ENCODE assay signal across 15 cellular contexts in genomic region chr9:123365287-123365880, GRCh38. TPM values are rescaled to one million over a fixed set of nuclear protein-coding genes. Genes with fewer than 3 reads are reported as not detected.
DNase-seq lines count a peak whose midpoint lies in the region; ATAC-seq and TF ChIP-seq lines count a peak whose summit lies in the region.
"Had no signal": no experiment of that assay in that cellular context is flagged by ENCODE, and none has a peak within 500 bp of the region (broad histone marks: within the 10 kb centered on the region; RNA-seq: fewer than 3 reads in every experiment).

No MANE protein-coding gene starts in this region.

- H3K36me3 Mint-ChIP-seq in Caco-2 (ENCODE audit: insufficient read depth, unreplicated experiment): peaks cover under 1% of the 10 kb centered on the region
- H3K36me3 Mint-ChIP-seq in HFFc6 (ENCODE audit: low read depth): no peaks in the 10 kb centered on the region
- H3K36me3 Mint-ChIP-seq: activated naive CD4-positive, alpha-beta T cell treated with anti-CD3 and anti-CD28 coated beads, Interleukin-2, amount 50 U/mL, for 72 hours had no signal

- in situ Hi-C loops in astrocyte of the cerebellum (cut with HindIII; ENCODE audit: low sequenced_read_pairs): no loop called here

- H3K9me3 Mint-ChIP-seq in Caco-2 (ENCODE audit: unreplicated experiment) (no peaks in the 10 kb centered on the region), HFFc6 (no peaks in the 10 kb centered on the region)
- H3K9me3 Mint-ChIP-seq: activated naive CD4-positive, alpha-beta T cell treated with anti-CD3 and anti-CD28 coated beads, Interleukin-2, amount 50 U/mL, for 72 hours had no signal

- H3K27me3 ChIP-seq in Caco-2 (replicated peaks; ENCODE audit: control insufficient read depth, insufficient read depth, low read length) (no peaks in the 10 kb centered on the region), upper lobe of left lung (no peaks in the 10 kb centered on the region)

- H3K27me3 Mint-ChIP-seq in Caco-2 (ENCODE audit: insufficient read depth, unreplicated experiment) (no peaks in the 10 kb centered on the region), HFFc6 (ENCODE audit: insufficient read depth) (peaks cover 13% of the 10 kb centered on the region)

- POLR2A ChIA-PET in Caco-2 (lab: Charles Lee): no interaction called here

- H3K9me3 ChIP-seq in Caco-2: no peaks in the 10 kb centered on the region
- H3K9me3 ChIP-seq in upper lobe of left lung: no peaks in the 10 kb centered on the region
- H3K9me3 ChIP-seq: prostate gland, tibial artery had no signal

- H3K27ac Mint-ChIP-seq in Caco-2 (ENCODE audit: unreplicated experiment) (no peak overlapping the region), HFFc6 (no peak overlapping the region)
- H3K27ac Mint-ChIP-seq: activated naive CD4-positive, alpha-beta T cell treated with anti-CD3 and anti-CD28 coated beads, Interleukin-2, amount 50 U/mL, for 72 hours had no signal

- H3K36me3 ChIP-seq in Caco-2 (ENCODE audit: control insufficient read depth, insufficient read depth, low read length) (no peaks in the 10 kb centered on the region), upper lobe of left lung (no peaks in the 10 kb centered on the region)
- H3K36me3 ChIP-seq: prostate gland, tibial artery had no signal

- no peak for TF ChIP-seq EP300 in upper lobe of left lung (IDR thresholded peaks at IDR 0.05)

- H3K4me3 ChIP-seq in Caco-2 (ENCODE audit: low read depth, low read length) (no peak overlapping the region), astrocyte of the cerebellum (ENCODE audit: low read depth, low read length) (no peak overlapping the region), upper lobe of left lung (no peak overlapping the region)
- H3K4me3 ChIP-seq: prostate gland, tibial artery had no signal

- H3K4me3 Mint-ChIP-seq in Caco-2 (ENCODE audit: unreplicated experiment) (no peak overlapping the region), HFFc6 (no peak overlapping the region)

- no TSS peak for BruUV-seq in Caco-2 (replicated peaks; lab: Mats Ljungman, UMichigan)

- WGBS in upper lobe of left lung, 2 donors: 78 to 92% methylated on average over 12 of the region's 12 CpGs

- peaks cover 11% of the 10 kb centered on the region for H3K4me1 Mint-ChIP-seq in Caco-2 (ENCODE audit: low read depth, unreplicated experiment)
- peaks cover 6% of the 10 kb centered on the region for H3K4me1 Mint-ChIP-seq in HFFc6 (ENCODE audit: low read depth)

- intact Hi-C loops in Caco-2 (cut with micrococcal nuclease; ENCODE audit: unreplicated experiment): no loop called here

- DNase-seq in Caco-2: no peak
- no peak for DNase-seq in HFFc6
- no peak for DNase-seq in astrocyte of the cerebellum (ENCODE audit: low read depth)
- peak; percentile 30 for DNase-seq in kidney glomerular epithelial cell (lab: John Stamatoyannopoulos, UW)
- DNase-seq in pons (ENCODE audit: low spot score): no peak
- no peak for DNase-seq in NCI-H1105 treated with DMSO at 0.1 percent for 48 hours (lab: John Stamatoyannopoulos, UW)
- DNase-seq in upper lobe of left lung: no peak
- DNase-seq: NCI-H146, tibial artery had no signal

- H3K27ac ChIP-seq in upper lobe of left lung: no peak overlapping the region
- H3K27ac ChIP-seq: epithelial cell of prostate, prostate gland, RWPE1, tibial artery had no signal

- ATAC-seq in GM21423 (IDR thresholded peaks at IDR 0.05; ENCODE audit: unreplicated experiment): no peak
- no peak for ATAC-seq in upper lobe of left lung (ENCODE audit: low FRiP score in 2 of 2)

- H3K4me1 ChIP-seq in Caco-2: peaks cover 9% of the 10 kb centered on the region
- H3K4me1 ChIP-seq in upper lobe of left lung: peaks cover 0 to 2% (median under 1%) of the 10 kb centered on the region in 4 donors
- H3K4me1 ChIP-seq: prostate gland, tibial artery had no signal

- CTCF ChIA-PET in Caco-2 (lab: Charles Lee): no interaction called here

- TF ChIP-seq POLR2A in upper lobe of left lung (IDR thresholded peaks at IDR 0.05): no peak

- TF ChIP-seq CTCF in Caco-2 (IDR thresholded peaks at IDR 0.05; ENCODE audit: insufficient read depth in 1 of 2, low read depth in 1 of 2, low read length in 1 of 2, severe bottlenecking in 1 of 2, unreplicated experiment in 1 of 2) (peak; percentile 15 to 23), HFFc6 (IDR thresholded peaks at IDR 0.05) (peak; percentile 56), astrocyte of the cerebellum (IDR thresholded peaks at IDR 0.05; ENCODE audit: low read depth, low read length, missing control alignments) (peak; percentile 22), upper lobe of left lung (IDR thresholded peaks at IDR 0.05) (no peak)

RNA-seq across cellular contexts. Expression of gene CRB2, which starts 9.4 kb away (rescaled TPM):
- 0.34 and 0.56 TPM in 2 replicates for total RNA-seq in Caco-2 (2022)
- total RNA-seq in HFFc6 (2021; fragmentation: NEBNext Ultra II Directional; extraction: Animal tissue kit (Norgen Biotek cat#: 25700)): not detected
- total RNA-seq in upper lobe of left lung: under 1 TPM in 2 of 6 donors, not detected in 4; 0.13 to 0.23 TPM
- total RNA-seq: H4 had no signal

Comparison
In these comparisons a context has a peak if more than half of its experiments do, and no peak if none do; other contexts are left out.
1. CTCF ChIP-seq: peak in Caco-2 (2 of 2), HFFc6 (single experiment) and astrocyte of the cerebellum (single experiment); none in upper lobe of left lung (0 of 6).